ENCODE assay signal across 24 cellular contexts in genomic region chr12:28388879-28389278, GRCh38.
"Had no signal": no experiment of that assay in that cellular context is flagged by ENCODE, and none has a peak within 500 bp of the region (broad histone marks: within the 10 kb centered on the region; RNA-seq: fewer than 3 reads in every experiment).

No MANE protein-coding gene starts in this region.

- H3K4me3 Mint-ChIP-seq: activated B cell treated with CpG ODN at 0.5 μM for 24 hours; activated CD4-positive, alpha-beta T cell treated with anti-CD3 and anti-CD28 coated beads, Interleukin-2, amount 10 ng/mL, durations not matched to agents 24 days and 14 days; activated naive CD8-positive, alpha-beta T cell treated with anti-CD3 and anti-CD28 coated beads, Interleukin-2, amount 50 U/mL, for 24 hours; activated T-cell treated with anti-CD3 and anti-CD28 coated beads, Interleukin-2, amount 50 U/mL, for 4 hours; T-helper 1 cell treated with Interleukin-12 subunit alpha and Interleukin-12 subunit beta and Interleukin-4 antibody, amounts not matched to agents 30 μg/mL and 1 μg/mL, for 36 hours had no signal

- H3K27me3 ChIP-seq: breast epithelium had no signal

- H3K4me1 Mint-ChIP-seq: activated B cell treated with CpG ODN at 0.5 μM for 24 hours; activated CD4-positive, alpha-beta T cell treated with anti-CD3 and anti-CD28 coated beads, Interleukin-2, amount 10 ng/mL, durations not matched to agents 24 days and 14 days had no signal

- H3K27ac Mint-ChIP-seq: activated B cell treated with CpG ODN at 0.5 μM for 24 hours; activated CD4-positive, alpha-beta T cell treated with anti-CD3 and anti-CD28 coated beads, Interleukin-2, amount 10 ng/mL, durations not matched to agents 24 days and 14 days; activated naive CD4-positive, alpha-beta T cell treated with anti-CD3 and anti-CD28 coated beads, Interleukin-2, amount 50 U/mL, for 72 hours; activated naive CD8-positive, alpha-beta T cell treated with anti-CD3 and anti-CD28 coated beads, Interleukin-2, amount 50 U/mL, for 24 hours; T-helper 1 cell treated with Interleukin-12 subunit alpha and Interleukin-12 subunit beta and Interleukin-4 antibody, amounts not matched to agents 30 μg/mL and 1 μg/mL, for 36 hours had no signal

- DNase-seq: activated B cell treated with CpG ODN at 0.5 μM for 24 hours; activated CD4-positive, alpha-beta T cell treated with anti-CD3 and anti-CD28 coated beads for 1 hour; activated CD4-positive, alpha-beta T cell treated with anti-CD3 and anti-CD28 coated beads, Interleukin-2, amount 10 ng/mL, durations not matched to agents 24 days and 14 days; activated CD4-positive, alpha-beta T cell treated with anti-CD3 and anti-CD28 coated beads, Interleukin-2, amount 50 U/mL, for 48 hours; activated effector memory CD4-positive, alpha-beta T cell treated with anti-CD3 and anti-CD28 coated beads, Interleukin-2, amount 50 U/mL, for 16 hours; activated naive CD4-positive, alpha-beta T cell treated with Interleukin-2 at 50 U/mL for 16 hours; activated naive CD8-positive, alpha-beta T cell treated with anti-CD3 and anti-CD28 coated beads, Interleukin-2, amount 50 U/mL, for 24 hours; activated T-cell treated with anti-CD3 and anti-CD28 coated beads, Interleukin-2, amount 50 U/mL, for 4 hours; amniotic stem cell; caudate nucleus; Karpas-422; MM.1S; NCI-H1105; NCI-H1436; NCI-H1694 treated with DMSO at 0.1 percent for 48 hours; NCI-H2029 treated with DMSO at 0.1 percent for 48 hours; NCI-H510A treated with DMSO at 0.1 percent for 48 hours; NCI-H69; NK-92 treated with Interleukin-12 subunit alpha and Interleukin-12 subunit beta, amount 100 ng/mL, for 24 hours; OCI-M1; SHP77 had no signal

- ATAC-seq: activated naive CD4-positive, alpha-beta T cell treated with anti-CD3 and anti-CD28 coated beads, Interleukin-2, amount 50 U/mL, for 72 hours; activated naive CD8-positive, alpha-beta T cell treated with anti-CD3 and anti-CD28 coated beads, Interleukin-2, amount 50 U/mL, for 24 hours; activated T-cell treated with anti-CD3 and anti-CD28 coated beads, Interleukin-2, amount 50 U/mL, for 4 hours had no signal

- H3K9me3 ChIP-seq: breast epithelium had no signal

- H3K27me3 Mint-ChIP-seq: activated B cell treated with CpG ODN at 0.5 μM for 24 hours; activated CD4-positive, alpha-beta T cell treated with anti-CD3 and anti-CD28 coated beads, Interleukin-2, amount 10 ng/mL, durations not matched to agents 24 days and 14 days; activated naive CD8-positive, alpha-beta T cell treated with anti-CD3 and anti-CD28 coated beads, Interleukin-2, amount 50 U/mL, for 24 hours had no signal

- H3K27ac ChIP-seq: breast epithelium had no signal

- H3K9me3 Mint-ChIP-seq: activated B cell treated with CpG ODN at 0.5 μM for 24 hours; activated CD4-positive, alpha-beta T cell treated with anti-CD3 and anti-CD28 coated beads, Interleukin-2, amount 10 ng/mL, durations not matched to agents 24 days and 14 days; activated naive CD8-positive, alpha-beta T cell treated with anti-CD3 and anti-CD28 coated beads, Interleukin-2, amount 50 U/mL, for 24 hours; activated T-cell treated with anti-CD3 and anti-CD28 coated beads, Interleukin-2, amount 50 U/mL, for 4 hours had no signal

- H3K4me3 ChIP-seq: breast epithelium had no signal

- H3K4me1 ChIP-seq: breast epithelium had no signal

- H3K36me3 ChIP-seq: breast epithelium had no signal
